ENCODE assay signal across 21 cellular contexts in genomic region chr6:72212686-72213085, GRCh38.
A peak's percentile ranks its signal among the peaks of the same experiment; 100 is the strongest.
DNase-seq lines count a peak whose midpoint lies in the region; ATAC-seq, FAIRE-seq and TF ChIP-seq lines count a peak whose summit lies in the region.
"Had no signal": no experiment of that assay in that cellular context is flagged by ENCODE, and none has a peak within 500 bp of the region (broad histone marks: within the 10 kb centered on the region; RNA-seq: fewer than 3 reads in every experiment).

No MANE protein-coding gene starts in this region.

- TF ChIP-seq CTCF in D721Med (IDR thresholded peaks at IDR 0.05; ENCODE audit: insufficient read depth, missing control alignments), result no peak
- TF ChIP-seq CTCF in WTC11 (IDR thresholded peaks at IDR 0.05), result no peak
- TF ChIP-seq CTCF in RWPE1 (conservative IDR thresholded peaks at IDR 0.05; ENCODE audit: low read depth), result no peak

- peaks cover 21% of the 10 kb centered on the region for H3K4me1 Mint-ChIP-seq in WTC11
- H3K4me1 Mint-ChIP-seq in activated CD4-positive, alpha-beta T cell treated with anti-CD3 and anti-CD28 coated beads, Interleukin-2, amount 10 ng/mL, durations not matched to agents 7 days and 5 days, result no peaks in the 10 kb centered on the region
- H3K4me1 Mint-ChIP-seq: immature natural killer cell, naive B cell had no signal

- peak overlapping the region; percentile 54; the same call in 1 of the 2 replicates for H3K27ac Mint-ChIP-seq in WTC11
- no peak overlapping the region for H3K27ac Mint-ChIP-seq in activated CD4-positive, alpha-beta T cell treated with anti-CD3 and anti-CD28 coated beads, Interleukin-2, amount 10 ng/mL, durations not matched to agents 7 days and 5 days
- H3K27ac Mint-ChIP-seq: immature natural killer cell, naive B cell, type B pancreatic cell had no signal

- peak; percentile 55 for FAIRE-seq in D721Med (lab: Jason Lieb, UNC)
- FAIRE-seq: bronchial epithelial cell had no signal

- POLR2A ChIA-PET in WTC11 (lab: Charles Lee), result no interaction called here
- POLR2A ChIA-PET in RWPE1 (lab: Yijun Ruan, JAX; ENCODE audit: low non-redundant PET), result no interaction called here
- POLR2A ChIA-PET in activated CD4-positive, alpha-beta T cell treated with anti-CD3 and anti-CD28 coated beads, Interleukin-2, amount 10 ng/mL, durations not matched to agents 7 days and 5 days (lab: Charles Lee), result no interaction called here

- peak; percentile 77 for ATAC-seq in GM18867 (IDR thresholded peaks at IDR 0.05; ENCODE audit: unreplicated experiment)
- ATAC-seq in HG03342 (IDR thresholded peaks at IDR 0.05; ENCODE audit: unreplicated experiment), result peak; percentile 76
- no peak for ATAC-seq in WTC11
- ATAC-seq: esophagus mucosa, foreskin keratinocyte, left lobe of liver had no signal

- CTCF ChIA-PET in WTC11 (lab: Charles Lee) (no interaction called here), RWPE1 (lab: Yijun Ruan, JAX) (no interaction called here)
- CTCF ChIA-PET in activated CD4-positive, alpha-beta T cell treated with anti-CD3 and anti-CD28 coated beads, Interleukin-2, amount 10 ng/mL, durations not matched to agents 7 days and 5 days (lab: Charles Lee), result no interaction called here

- H3K4me3 Mint-ChIP-seq in WTC11, result no peak overlapping the region
- H3K4me3 Mint-ChIP-seq in activated CD4-positive, alpha-beta T cell treated with anti-CD3 and anti-CD28 coated beads, Interleukin-2, amount 10 ng/mL, durations not matched to agents 7 days and 5 days, result no peak overlapping the region
- H3K4me3 Mint-ChIP-seq: immature natural killer cell, naive B cell, type B pancreatic cell had no signal

- H3K9me3 Mint-ChIP-seq in WTC11, result no peaks in the 10 kb centered on the region
- no peaks in the 10 kb centered on the region for H3K9me3 Mint-ChIP-seq in activated CD4-positive, alpha-beta T cell treated with anti-CD3 and anti-CD28 coated beads, Interleukin-2, amount 10 ng/mL, durations not matched to agents 7 days and 5 days
- H3K9me3 Mint-ChIP-seq: naive B cell, type B pancreatic cell had no signal

- H3K36me3 Mint-ChIP-seq in WTC11, result no peaks in the 10 kb centered on the region
- no peaks in the 10 kb centered on the region for H3K36me3 Mint-ChIP-seq in activated CD4-positive, alpha-beta T cell treated with anti-CD3 and anti-CD28 coated beads, Interleukin-2, amount 10 ng/mL, durations not matched to agents 7 days and 5 days (ENCODE audit: low read depth)
- H3K36me3 Mint-ChIP-seq: immature natural killer cell, naive B cell, type B pancreatic cell had no signal

- no peaks in the 10 kb centered on the region for H3K27me3 Mint-ChIP-seq in WTC11 (ENCODE audit: low read depth)
- no peaks in the 10 kb centered on the region for H3K27me3 Mint-ChIP-seq in activated CD4-positive, alpha-beta T cell treated with anti-CD3 and anti-CD28 coated beads, Interleukin-2, amount 10 ng/mL, durations not matched to agents 7 days and 5 days
- H3K27me3 Mint-ChIP-seq: type B pancreatic cell had no signal

- DNase-seq in D721Med (ENCODE audit: insufficient read length, low spot score) (no peak), WTC11 (ENCODE audit: low spot score) (no peak), RWPE1 (ENCODE audit: low spot score) (no peak), hippocampal formation (lab: John Stamatoyannopoulos, UW) (no peak), NCI-H187 (lab: John Stamatoyannopoulos, UW) (no peak)
- DNase-seq in activated CD4-positive, alpha-beta T cell treated with anti-CD3 and anti-CD28 coated beads, Interleukin-2, amount 10 ng/mL, durations not matched to agents 7 days and 5 days, result no peak
- DNase-seq: activated naive CD4-positive, alpha-beta T cell treated with anti-CD3 and anti-CD28 coated beads, Interleukin-2, amount 50 U/mL, for 16 hours; amygdala; cortex of kidney; foreskin keratinocyte; immature natural killer cell; mesendoderm; naive B cell had no signal

- H3K27ac ChIP-seq in RWPE1, result no peak overlapping the region
- H3K27ac ChIP-seq: foreskin keratinocyte, hepatocyte, KMS-11 had no signal

TF ChIP-seq in WTC11, 78 proteins besides CTCF, POLR2A, EP300 and RAD21 (continues in another document):
- TF ChIP-seq GABPB1 (CRISPR knock-in tag; IDR thresholded peaks at IDR 0.05), result no peak
- TF ChIP-seq ZNF512 (CRISPR knock-in tag; IDR thresholded peaks at IDR 0.05; ENCODE audit: borderline replicate concordance), result no peak
- TF ChIP-seq CREM (CRISPR knock-in tag; IDR thresholded peaks at IDR 0.05), result no peak
- TF ChIP-seq FOXJ3 (CRISPR knock-in tag; IDR thresholded peaks at IDR 0.05; ENCODE audit: borderline replicate concordance), result no peak
- no peak for TF ChIP-seq MAX (CRISPR knock-in tag; IDR thresholded peaks at IDR 0.05)
- no peak for TF ChIP-seq NR1H2 (CRISPR knock-in tag; IDR thresholded peaks at IDR 0.05)
- no peak for TF ChIP-seq ZNF121 (CRISPR knock-in tag; IDR thresholded peaks at IDR 0.05)
- no peak for TF ChIP-seq TP53 (CRISPR knock-in tag; IDR thresholded peaks at IDR 0.05)
- TF ChIP-seq ZSCAN18 (CRISPR knock-in tag; IDR thresholded peaks at IDR 0.05), result no peak
- TF ChIP-seq HMGXB4 (CRISPR knock-in tag; IDR thresholded peaks at IDR 0.05), result no peak
- TF ChIP-seq, protein P1, sequence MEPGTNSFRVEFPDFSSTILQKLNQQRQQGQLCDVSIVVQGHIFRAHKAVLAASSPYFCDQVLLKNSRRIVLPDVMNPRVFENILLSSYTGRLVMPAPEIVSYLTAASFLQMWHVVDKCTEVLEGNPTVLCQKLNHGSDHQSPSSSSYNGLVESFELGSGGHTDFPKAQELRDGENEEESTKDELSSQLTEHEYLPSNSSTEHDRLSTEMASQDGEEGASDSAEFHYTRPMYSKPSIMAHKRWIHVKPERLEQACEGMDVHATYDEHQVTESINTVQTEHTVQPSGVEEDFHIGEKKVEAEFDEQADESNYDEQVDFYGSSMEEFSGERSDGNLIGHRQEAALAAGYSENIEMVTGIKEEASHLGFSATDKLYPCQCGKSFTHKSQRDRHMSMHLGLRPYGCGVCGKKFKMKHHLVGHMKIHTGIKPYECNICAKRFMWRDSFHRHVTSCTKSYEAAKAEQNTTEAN (CRISPR knock-in tag; IDR thresholded peaks at IDR 0.05), result no peak
- TF ChIP-seq FOXP1 (CRISPR knock-in tag; IDR thresholded peaks at IDR 0.05; ENCODE audit: borderline replicate concordance), result no peak
- TF ChIP-seq ZNF317 (CRISPR knock-in tag; IDR thresholded peaks at IDR 0.05; ENCODE audit: borderline replicate concordance, low read depth), result no peak
- no peak for TF ChIP-seq ESRRA (CRISPR knock-in tag; IDR thresholded peaks at IDR 0.05; ENCODE audit: borderline replicate concordance)
- TF ChIP-seq E2F5 (CRISPR knock-in tag; IDR thresholded peaks at IDR 0.05), result no peak
